ENCODE assay signal across 33 cellular contexts in the genomic region with DNA sequence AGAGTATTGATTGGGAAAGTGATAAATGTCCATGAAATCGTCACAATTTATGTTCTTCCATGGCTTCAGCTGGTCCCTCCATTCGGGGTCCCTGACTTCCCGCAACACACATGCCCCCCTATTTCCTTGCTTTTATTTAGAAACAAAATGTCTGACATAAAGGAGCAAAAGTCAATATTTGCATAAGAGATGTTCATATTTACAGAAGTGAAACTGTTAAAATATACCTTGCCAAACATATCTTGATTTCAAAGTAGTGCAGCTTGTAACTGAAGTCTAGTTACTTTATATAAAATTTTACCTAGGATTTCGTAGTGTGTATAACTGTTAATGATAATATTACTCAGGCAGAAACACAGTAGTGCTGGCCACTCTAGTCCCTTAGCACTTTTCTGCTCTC.
DNase-seq lines count a peak whose midpoint lies in the region; ATAC-seq, FAIRE-seq and TF ChIP-seq lines count a peak whose summit lies in the region.
"Had no signal": no experiment of that assay in that cellular context is flagged by ENCODE, and none has a peak within 500 bp of the region (broad histone marks: within the 10 kb centered on the region; RNA-seq: fewer than 3 reads in every experiment).

No MANE protein-coding gene starts in this region.

- no peaks in the 10 kb centered on the region for H3K9me2 ChIP-seq in Karpas-422 (replicated peaks; ENCODE audit: insufficient read depth, low read length)

- intact Hi-C loops in GM12878 (cut with micrococcal nuclease; ENCODE audit: unreplicated experiment) = loop anchor here (5.0 kb wide), 1 partner anchor 71 kb away; no protein-coding TSS in a partner anchor
- intact Hi-C loops in gastrocnemius medialis (cut with DNase I; ENCODE audit: low total_unique reads) = no loop called here
- intact Hi-C loops in ovary (cut with DNase I) = no loop called here

- CTCF ChIA-PET in GM12878 (lab: Yijun Ruan, JAX) = interaction anchor here (0.6 to 1.7 kb wide), 3 partner anchors 141 to 414 kb away, joined by 3 read pairs; no protein-coding TSS in a partner anchor

- ATAC-seq in GM18498 (IDR thresholded peaks at IDR 0.05; ENCODE audit: unreplicated experiment) (peak; percentile 43), GM21717 (IDR thresholded peaks at IDR 0.05; ENCODE audit: unreplicated experiment) (peak; percentile 45), GM12878 (peak; percentile 61), gastrocnemius medialis (no peak)
- ATAC-seq: natural killer cell treated with Interleukin-12 subunit alpha and Interleukin-12 subunit beta and Interleukin-15 and Interleukin-18, amount 100 ng/mL, for 72 hours; T-cell had no signal

- TF ChIP-seq CTCF in GM12878 (IDR thresholded peaks at IDR 0.05 in 2 of 3, conservative IDR thresholded peaks at IDR 0.05 in 1 of 3; ENCODE audit: control insufficient read depth in 2 of 3, extremely low read depth in 1 of 3, insufficient read depth in 1 of 3, low read depth in 3 of 3, low read length in 3 of 3) (no peak), gastrocnemius medialis (IDR thresholded peaks at IDR 0.05 in 4 of 5, conservative IDR thresholded peaks at IDR 0.05 in 1 of 5) (no peak), ovary (IDR thresholded peaks at IDR 0.05) (no peak)

- H3K9ac ChIP-seq in Karpas-422 (ENCODE audit: low read length) (no peak overlapping the region), GM12878 (ENCODE audit: control insufficient read depth, insufficient read depth, low read length) (no peak overlapping the region)

- peak; percentile 52 for DNase-seq in Karpas-422
- no peak for DNase-seq in GM12878 (ENCODE audit: low read depth, low spot score)
- DNase-seq in gastrocnemius medialis = no peak
- DNase-seq in ovary = no peak
- no peak for DNase-seq in dedifferentiated amniotic fluid mesenchymal stem cell (ENCODE audit: extremely low spot score)
- DNase-seq in kidney glomerular epithelial cell (lab: John Stamatoyannopoulos, UW) = no peak
- DNase-seq: ACHN; activated CD4-positive, alpha-beta T cell treated with anti-CD3 and anti-CD28 coated beads for 4 hours; activated CD8-positive, alpha-beta memory T cell treated with anti-CD3 and anti-CD28 coated beads for 24 hours; activated T-cell treated with anti-CD3 and anti-CD28 coated beads for 4 hours; DMS 273 treated with DMSO at 0.1 percent for 48 hours; dorsolateral prefrontal cortex; foreskin fibroblast; HCEC 1CT; head of caudate nucleus; KBM-7; NCI-H1436 treated with DMSO at 0.1 percent for 48 hours; NCI-H345; NCI-H748 treated with DMSO at 0.1 percent for 48 hours; occipital lobe; stimulated activated CD4-positive, alpha-beta T cell treated with anti-CD3 and anti-CD28 coated beads, Interleukin-15, amount 100 ng/mL, for 24 hours; stimulated activated CD4-positive, alpha-beta T cell treated with anti-CD3 and anti-CD28 coated beads, Interleukin-4, amount 100 ng/mL, for 4 hours; T-cell; WERI-Rb-1 had no signal

- H3K9me3 ChIP-seq in Karpas-422 (ENCODE audit: low read length) (no peaks in the 10 kb centered on the region), GM12878 (replicated peaks; ENCODE audit: control insufficient read depth, insufficient read depth, low read length) (peaks cover 2% of the 10 kb centered on the region; the same call in 2 of the 3 replicates), gastrocnemius medialis (no peaks in the 10 kb centered on the region), ovary (no peaks in the 10 kb centered on the region)
- H3K9me3 ChIP-seq: BE2C, SJSA1 had no signal

- no peak for FAIRE-seq in GM12878 (lab: Jason Lieb, UNC)
- FAIRE-seq: endometrium, keratinocyte had no signal

- H2AFZ ChIP-seq in Karpas-422 (ENCODE audit: low read length) (peak overlapping the region; percentile 89), GM12878 (ENCODE audit: control insufficient read depth, low read depth, low read length) (no peak overlapping the region; the same call in 1 of the 2 replicates)

- SMC1A ChIA-PET in GM12878 (lab: Charles Lee; ENCODE audit: uncharacterized antibody, unreplicated experiment) = interaction anchor here (0.8 kb wide), 1 partner anchor 10 kb away, joined by 4 read pairs; no protein-coding TSS in a partner anchor

- no peak for TF ChIP-seq EP300 in GM12878 (IDR thresholded peaks at IDR 0.05; ENCODE audit: borderline replicate concordance in 1 of 2, control insufficient read depth in 1 of 2, low read depth in 2 of 2, low read length in 2 of 2)
- no peak for TF ChIP-seq EP300 in ovary (IDR thresholded peaks at IDR 0.05)

- no peak overlapping the region for H3K4me2 ChIP-seq in Karpas-422 (ENCODE audit: low read depth, low read length, poor library complexity, severe bottlenecking)
- H3K4me2 ChIP-seq in GM12878 (ENCODE audit: control insufficient read depth, insufficient read depth) = no peak overlapping the region

- peaks cover 15% of the 10 kb centered on the region for H3K4me1 ChIP-seq in Karpas-422 (ENCODE audit: low read length)
- peaks cover 3% of the 10 kb centered on the region; the same call in 1 of the 2 replicates for H3K4me1 ChIP-seq in GM12878 (ENCODE audit: control insufficient read depth, insufficient read depth, low read length)
- no peaks in the 10 kb centered on the region for H3K4me1 ChIP-seq in gastrocnemius medialis
- no peaks in the 10 kb centered on the region for H3K4me1 ChIP-seq in ovary (ENCODE audit: insufficient read depth)
- H3K4me1 ChIP-seq: BE2C, esophagus muscularis mucosa, SJSA1 had no signal

- H3K27ac ChIP-seq in Karpas-422 (ENCODE audit: low read length) = no peak overlapping the region; the same call in 1 of the 2 replicates
- H3K27ac ChIP-seq in GM12878 (ENCODE audit: control insufficient read depth, insufficient read depth) = no peak overlapping the region
- H3K27ac ChIP-seq in gastrocnemius medialis = no peak overlapping the region
- no peak overlapping the region for H3K27ac ChIP-seq in ovary
- H3K27ac ChIP-seq: dorsolateral prefrontal cortex, esophagus muscularis mucosa, RWPE1, SJSA1, WERI-Rb-1 had no signal

- H3K79me2 ChIP-seq in Karpas-422 (ENCODE audit: low read length) (no peaks in the 10 kb centered on the region), GM12878 (ENCODE audit: control insufficient read depth, insufficient read depth, low read length) (no peaks in the 10 kb centered on the region)

- no peak for TF ChIP-seq RAD21 in GM12878 (IDR thresholded peaks at IDR 0.05; ENCODE audit: insufficient read depth, low read depth, low read length)

- H4K20me1 ChIP-seq in Karpas-422 (ENCODE audit: insufficient read depth, low read depth, low read length) (no peaks in the 10 kb centered on the region), GM12878 (ENCODE audit: control insufficient read depth, insufficient read depth) (no peaks in the 10 kb centered on the region)

- 16% methylated on average over 4 of the region's 4 CpGs for WGBS in GM12878 (ENCODE audit: insufficient coverage, insufficient replicate concordance, low lambda C conversion rate, missing lambda C conversion rate)
- WGBS in ovary, 3 donors = 87 to 91% (median 90%) methylated on average over 4 of the region's 4 CpGs

- RAD21 ChIA-PET in GM12878 (lab: Charles Lee; ENCODE audit: unreplicated experiment) = interaction anchor here (3.5 kb wide), 1 partner anchor 26 kb away, joined by 18 read pairs; no protein-coding TSS in a partner anchor

- TF ChIP-seq POLR2A in GM12878 (IDR thresholded peaks at IDR 0.05; ENCODE audit: low read depth, low read length) = no peak
- TF ChIP-seq POLR2A in gastrocnemius medialis (IDR thresholded peaks at IDR 0.05) = no peak
- TF ChIP-seq POLR2A in ovary (IDR thresholded peaks at IDR 0.05) = no peak

- H3K27me3 ChIP-seq in Karpas-422 (ENCODE audit: low read length) (no peaks in the 10 kb centered on the region), GM12878 (replicated peaks in 1 of 2; ENCODE audit: control insufficient read depth in 2 of 2, insufficient read depth in 2 of 2, low read length in 1 of 2) (no peaks in the 10 kb centered on the region), gastrocnemius medialis (no peaks in the 10 kb centered on the region), ovary (no peaks in the 10 kb centered on the region)
- H3K27me3 ChIP-seq: BE2C, dorsolateral prefrontal cortex, esophagus muscularis mucosa, SJSA1 had no signal

- in situ Hi-C loops in GM12878 (cut with MboI) = no loop called here
- in situ Hi-C loops in gastrocnemius medialis (cut with MboI; ENCODE audit: low sequenced_read_pairs in 4 of 4) = no loop called here

- POLR2A ChIA-PET in GM12878 (lab: Charles Lee) = no interaction called here

- no peak overlapping the region; the same call in 1 of the 2 replicates for H3K4me3 ChIP-seq in Karpas-422 (ENCODE audit: low read length)
- no peak overlapping the region for H3K4me3 ChIP-seq in GM12878
- no peak overlapping the region for H3K4me3 ChIP-seq in gastrocnemius medialis
- H3K4me3 ChIP-seq in ovary = no peak overlapping the region
- H3K4me3 ChIP-seq: dorsolateral prefrontal cortex, esophagus muscularis mucosa, SJSA1 had no signal

- H3K36me3 ChIP-seq in Karpas-422 (ENCODE audit: insufficient read depth, low read length) = no peaks in the 10 kb centered on the region
- H3K36me3 ChIP-seq in GM12878 (ENCODE audit: control insufficient read depth in 2 of 2, insufficient read depth in 2 of 2, low read length in 1 of 2) = no peaks in the 10 kb centered on the region
- no peaks in the 10 kb centered on the region for H3K36me3 ChIP-seq in gastrocnemius medialis
- H3K36me3 ChIP-seq in ovary = no peaks in the 10 kb centered on the region
- H3K36me3 ChIP-seq: BE2C, esophagus muscularis mucosa, SJSA1, WERI-Rb-1 had no signal

- no TSS peak for BruUV-seq in GM12878 (replicated peaks; lab: Mats Ljungman, UMichigan)

TF ChIP-seq in GM12878, 131 proteins besides CTCF, POLR2A, EP300 and RAD21:
- TF ChIP-seq LARP7 (IDR thresholded peaks at IDR 0.05) = no peak
- no peak for TF ChIP-seq DPF2 (IDR thresholded peaks at IDR 0.05)
- TF ChIP-seq SPI1 (IDR thresholded peaks at IDR 0.05; ENCODE audit: borderline replicate concordance, insufficient read depth, low read depth, low read length) = peak; percentile 70; the same call in 1 of the 2 replicates
- TF ChIP-seq POU2F2 (IDR thresholded peaks at IDR 0.05; ENCODE audit: borderline replicate concordance, low read depth, low read length) = peak; percentile 44; the same call in 1 of the 3 replicates
- no peak for TF ChIP-seq KAT2A (conservative IDR thresholded peaks at IDR 0.05; ENCODE audit: control insufficient read depth, low read depth, low read length)
- TF ChIP-seq YY1 (IDR thresholded peaks at IDR 0.05; ENCODE audit: low read depth, low read length) = 0 out of 2 replicates have a peak, but pooled peaks have one; percentile 56

Comparison
In these comparisons a context has a peak if more than half of its experiments do, and no peak if none do; other contexts are left out.
1. ATAC-seq: peak in GM18498 (single experiment), GM21717 (single experiment) and GM12878 (single experiment); none in gastrocnemius medialis (0 of 2).